ENCODE assay signal across 25 cellular contexts in genomic region chr5:179237770-179238627, GRCh38.
A peak's percentile ranks its signal among the peaks of the same experiment; 100 is the strongest.
DNase-seq lines count a peak whose midpoint lies in the region; ATAC-seq, FAIRE-seq and TF ChIP-seq lines count a peak whose summit lies in the region.
"Had no signal": no experiment of that assay in that cellular context is flagged by ENCODE, and none has a peak within 500 bp of the region (broad histone marks: within the 10 kb centered on the region; RNA-seq: fewer than 3 reads in every experiment).

No MANE protein-coding gene starts in this region.

- BruUV-seq in HepG2 (replicated peaks; lab: Mats Ljungman, UMichigan) = no TSS peak
- no TSS peak for BruUV-seq in mammary epithelial cell (replicated peaks; lab: Mats Ljungman, UMichigan)
- BruUV-seq in MCF 10A (replicated peaks; lab: Mats Ljungman, UMichigan) = no TSS peak

- no peak overlapping the region for H3K4me3 Mint-ChIP-seq in MCF 10A (ENCODE audit: unreplicated experiment)
- H3K4me3 Mint-ChIP-seq: activated CD4-positive, alpha-beta T cell treated with anti-CD3 and anti-CD28 coated beads, Interleukin-2, amount 10 ng/mL, durations not matched to agents 7 days and 5 days; stimulated activated memory B cell treated with anti-CD40 and anti-IgM and Interleukin-4, amounts not matched to agents 10 μg/mL and 1 μg/mL and 100 μg/mL, for 72 hours had no signal

- H3K27ac ChIP-seq in right lobe of liver = no peak overlapping the region
- H3K27ac ChIP-seq in HepG2 (ENCODE audit: extremely low read length, insufficient read depth, low read length) = no peak overlapping the region
- H3K27ac ChIP-seq in mammary epithelial cell (ENCODE audit: insufficient read depth, low read depth, low read length) = no peak overlapping the region
- H3K27ac ChIP-seq: BLaER1 treated with 17β-estradiol and CSF1 and Interleukin-3, amounts not matched to agents 10 nM and 100 nM; breast epithelium; WERI-Rb-1 had no signal

- H3K79me2 ChIP-seq in HepG2 (ENCODE audit: insufficient read depth, low read length) = no peaks in the 10 kb centered on the region
- no peaks in the 10 kb centered on the region for H3K79me2 ChIP-seq in mammary epithelial cell (ENCODE audit: insufficient read depth, low read length)

- POLR2A ChIA-PET in HepG2 (lab: Yijun Ruan, JAX) = no interaction called here
- POLR2A ChIA-PET in MCF 10A (lab: Yijun Ruan, JAX) = interaction anchor here (1.3 kb wide), 1 partner anchor 8 kb away, joined by 4 read pairs; no protein-coding TSS in a partner anchor

- H3K4me1 ChIP-seq in right lobe of liver = no peaks in the 10 kb centered on the region
- no peaks in the 10 kb centered on the region for H3K4me1 ChIP-seq in HepG2 (ENCODE audit: insufficient read depth, low read length)
- H3K4me1 ChIP-seq in mammary epithelial cell (ENCODE audit: insufficient read depth, low read length) = no peaks in the 10 kb centered on the region
- H3K4me1 ChIP-seq: breast epithelium had no signal

- no peaks in the 10 kb centered on the region for H3K27me3 ChIP-seq in right lobe of liver
- H3K27me3 ChIP-seq in HepG2 (ENCODE audit: control insufficient read depth in 1 of 2, insufficient read depth in 2 of 2, low read length in 2 of 2) = no peaks in the 10 kb centered on the region; a peak in 3 of 5 replicates
- no peaks in the 10 kb centered on the region for H3K27me3 ChIP-seq in mammary epithelial cell (ENCODE audit: insufficient read depth, low read length)
- H3K27me3 ChIP-seq: BLaER1 treated with 17β-estradiol and CSF1 and Interleukin-3, amounts not matched to agents 10 nM and 100 nM; breast epithelium had no signal

- H2AFZ ChIP-seq in HepG2 (ENCODE audit: low read length) (no peak overlapping the region), mammary epithelial cell (ENCODE audit: low read depth, low read length) (no peak overlapping the region)

- no peaks in the 10 kb centered on the region for H3K27me3 Mint-ChIP-seq in MCF 10A (ENCODE audit: insufficient read depth, unreplicated experiment)
- H3K27me3 Mint-ChIP-seq: activated CD4-positive, alpha-beta T cell treated with anti-CD3 and anti-CD28 coated beads, Interleukin-2, amount 10 ng/mL, durations not matched to agents 7 days and 5 days had no signal

- 57% methylated on average over 5 of the region's 26 CpGs for WGBS in right lobe of liver (ENCODE audit: insufficient coverage, low coverage, low lambda C conversion rate, missing lambda C conversion rate)
- 59% methylated on average over 20 of the region's 26 CpGs for whole genome bisulfite sequencing in HepG2 (ENCODE audit: low lambda C conversion rate)
- WGBS in mammary epithelial cell (ENCODE audit: low coverage, missing lambda C conversion rate) = 86% methylated on average over 18 of the region's 26 CpGs

- TF ChIP-seq POLR2A in right lobe of liver (IDR thresholded peaks at IDR 0.05) (no peak), HepG2 (IDR thresholded peaks at IDR 0.05; ENCODE audit: insufficient read depth in 1 of 2, low read depth in 2 of 2, low read length in 2 of 2) (no peak)

- in situ Hi-C loops in HepG2 (cut with HindIII; ENCODE audit: extremely low pct_ligation_motif_present, low pct_unique_long_range_greater_than_20kb) (no loop called here), mammary epithelial cell (cut with MboI; ENCODE audit: low sequenced_read_pairs in 2 of 2) (no loop called here)

- H3K9me3 ChIP-seq in right lobe of liver = no peaks in the 10 kb centered on the region
- H3K9me3 ChIP-seq in HepG2 (ENCODE audit: low read length) = no peaks in the 10 kb centered on the region
- peaks cover 58% of the 10 kb centered on the region for H3K9me3 ChIP-seq in mammary epithelial cell (replicated peaks; ENCODE audit: insufficient read depth, low read length)

- peaks cover 6% of the 10 kb centered on the region for H3K36me3 Mint-ChIP-seq in MCF 10A (ENCODE audit: insufficient read depth, unreplicated experiment)
- H3K36me3 Mint-ChIP-seq: stimulated activated memory B cell treated with anti-CD40 and anti-IgM and Interleukin-4, amounts not matched to agents 10 μg/mL and 1 μg/mL and 100 μg/mL, for 72 hours had no signal

- H3K4me2 ChIP-seq in HepG2 (ENCODE audit: low read depth, low read length) = no peak overlapping the region
- H3K4me2 ChIP-seq in mammary epithelial cell (ENCODE audit: insufficient read depth, low read depth, low read length) = no peak overlapping the region

- H3K4me3 ChIP-seq in right lobe of liver (no peak overlapping the region), HepG2 (replicated peaks in 1 of 3; ENCODE audit: insufficient read depth in 1 of 3, low read depth in 2 of 3, low read length in 3 of 3) (no peak overlapping the region), mammary epithelial cell (replicated peaks in 1 of 3; ENCODE audit: insufficient read depth in 1 of 3, low read depth in 2 of 3, low read length in 3 of 3) (no peak overlapping the region)
- H3K4me3 ChIP-seq: BLaER1 treated with 17β-estradiol and CSF1 and Interleukin-3, amounts not matched to agents 10 nM and 100 nM; breast epithelium had no signal

- H3K36me3 ChIP-seq in right lobe of liver (no peaks in the 10 kb centered on the region), HepG2 (replicated peaks in 1 of 2; ENCODE audit: control insufficient read depth in 1 of 2, insufficient read depth in 2 of 2, low read length in 2 of 2) (no peaks in the 10 kb centered on the region), mammary epithelial cell (ENCODE audit: insufficient read depth, low read length) (no peaks in the 10 kb centered on the region)
- H3K36me3 ChIP-seq: breast epithelium, WERI-Rb-1 had no signal

- DNase-seq in right lobe of liver = peak in 2 of 3 donors; percentile 23 to 47
- no peak for DNase-seq in HepG2 (ENCODE audit: low spot score)
- peak; percentile 32 for DNase-seq in islet precursor cell
- peak; percentile 47 for DNase-seq in posterior vena cava (ENCODE audit: low spot score)
- DNase-seq in mammary epithelial cell = no peak
- DNase-seq in MCF 10A (ENCODE audit: unreplicated experiment) = no peak
- DNase-seq in NCI-H526 treated with DMSO at 0.1 percent for 48 hours (lab: John Stamatoyannopoulos, UW) = no peak
- DNase-seq: activated CD4-positive, alpha-beta T cell treated with anti-CD3 and anti-CD28 coated beads, Interleukin-2, amount 10 ng/mL, durations not matched to agents 7 days and 5 days; DMS53; effector memory CD4-positive, alpha-beta T cell; GOT3; Kasumi-1; mesendoderm; NCI-H2171; NCI-H524; NK-92 treated with Interleukin-12 subunit alpha and Interleukin-12 subunit beta, amount 100 ng/mL, for 24 hours; nucleus accumbens; stimulated activated CD4-positive, alpha-beta T cell treated with anti-CD3 and anti-CD28 coated beads, Interleukin-4, amount 100 ng/mL, for 4 hours; T1000; WERI-Rb-1 had no signal

- no peak overlapping the region for H3K27ac Mint-ChIP-seq in MCF 10A (ENCODE audit: low read depth, unreplicated experiment)
- H3K27ac Mint-ChIP-seq: activated CD4-positive, alpha-beta T cell treated with anti-CD3 and anti-CD28 coated beads, Interleukin-2, amount 10 ng/mL, durations not matched to agents 7 days and 5 days; activated naive CD4-positive, alpha-beta T cell treated with anti-CD3 and anti-CD28 coated beads, Interleukin-2, amount 50 U/mL, for 72 hours; stimulated activated memory B cell treated with anti-CD40 and anti-IgM and Interleukin-4, amounts not matched to agents 10 μg/mL and 1 μg/mL and 100 μg/mL, for 72 hours had no signal

- FAIRE-seq in HepG2 (lab: Jason Lieb, UNC) = no peak
- FAIRE-seq: colon had no signal

- H3K4me1 Mint-ChIP-seq in MCF 10A (ENCODE audit: insufficient read depth, unreplicated experiment) = peaks cover 2% of the 10 kb centered on the region
- H3K4me1 Mint-ChIP-seq: activated CD4-positive, alpha-beta T cell treated with anti-CD3 and anti-CD28 coated beads, Interleukin-2, amount 10 ng/mL, durations not matched to agents 7 days and 5 days; stimulated activated memory B cell treated with anti-CD40 and anti-IgM and Interleukin-4, amounts not matched to agents 10 μg/mL and 1 μg/mL and 100 μg/mL, for 72 hours had no signal

- no peak for TF ChIP-seq CTCF in right lobe of liver (IDR thresholded peaks at IDR 0.05)
- TF ChIP-seq CTCF in HepG2 (CRISPR knock-in tag; IDR thresholded peaks at IDR 0.05) = no peak
- no peak for TF ChIP-seq CTCF in mammary epithelial cell (conservative IDR thresholded peaks at IDR 0.05 in 1 of 2, IDR thresholded peaks at IDR 0.05 in 1 of 2; ENCODE audit: extremely low read depth in 1 of 2, insufficient read depth in 1 of 2, low read depth in 1 of 2, low read length in 2 of 2)
- no peak for TF ChIP-seq CTCF in MCF 10A (IDR thresholded peaks at IDR 0.05; ENCODE audit: unreplicated experiment)

- intact Hi-C loops in right lobe of liver (cut with DNase I) (no loop called here), HepG2 (cut with micrococcal nuclease; ENCODE audit: unreplicated experiment) (no loop called here), posterior vena cava (cut with DNase I) (no loop called here), mammary epithelial cell (cut with micrococcal nuclease) (no loop called here), MCF 10A (cut with micrococcal nuclease) (no loop called here)

- CTCF ChIA-PET in HepG2 (lab: Yijun Ruan, JAX; ENCODE audit: low intra/inter-chr PET ratio, low total read pairs) (no interaction called here), mammary epithelial cell (lab: Charles Lee; ENCODE audit: low non-redundant PET) (no interaction called here), MCF 10A (lab: Yijun Ruan, JAX) (no interaction called here)

- no peak for TF ChIP-seq RAD21 in HepG2 (CRISPR knock-in tag; IDR thresholded peaks at IDR 0.05)

- dilution Hi-C loops in mammary epithelial cell (cut with HindIII; ENCODE audit: low sequenced_read_pairs) = no loop called here

- peaks cover 29% of the 10 kb centered on the region for H3K9me3 Mint-ChIP-seq in MCF 10A (ENCODE audit: unreplicated experiment)
- H3K9me3 Mint-ChIP-seq: activated CD4-positive, alpha-beta T cell treated with anti-CD3 and anti-CD28 coated beads, Interleukin-2, amount 10 ng/mL, durations not matched to agents 7 days and 5 days; stimulated activated memory B cell treated with anti-CD40 and anti-IgM and Interleukin-4, amounts not matched to agents 10 μg/mL and 1 μg/mL and 100 μg/mL, for 72 hours had no signal

- TF ChIP-seq EP300 in HepG2 (IDR thresholded peaks at IDR 0.05; ENCODE audit: low read depth in 2 of 2, low read length in 2 of 2) = no peak
- no peak for TF ChIP-seq EP300 in HepG2 (CRISPR knock-in tag; IDR thresholded peaks at IDR 0.05; ENCODE audit: borderline replicate concordance)

- ATAC-seq in right lobe of liver (no peak), HepG2 (no peak)
- ATAC-seq: activated naive CD4-positive, alpha-beta T cell treated with anti-CD3 and anti-CD28 coated beads, Interleukin-2, amount 50 U/mL, for 72 hours; stimulated activated memory B cell treated with anti-CD40 and anti-IgM and Interleukin-4, amounts not matched to agents 10 μg/mL and 1 μg/mL and 100 μg/mL, for 72 hours had no signal

- H4K20me1 ChIP-seq in HepG2 (ENCODE audit: insufficient read depth, low read length) = no peaks in the 10 kb centered on the region
- H4K20me1 ChIP-seq in mammary epithelial cell (ENCODE audit: insufficient read depth, low read length) = no peaks in the 10 kb centered on the region

- H3K9ac ChIP-seq in HepG2 (ENCODE audit: insufficient read depth, low read depth, low read length) (no peak overlapping the region), mammary epithelial cell (ENCODE audit: insufficient read depth, low read length) (no peak overlapping the region)
- H3K9ac ChIP-seq: BLaER1 treated with 17β-estradiol and CSF1 and Interleukin-3, amounts not matched to agents 10 nM and 100 nM had no signal

Comparison
In these comparisons a context has a peak if more than half of its experiments do, and no peak if none do; other contexts are left out.
1. DNase-seq: peak in right lobe of liver (2 of 3), islet precursor cell (single experiment) and posterior vena cava (single experiment); none in HepG2 (single experiment), mammary epithelial cell (single experiment), MCF 10A (single experiment) and NCI-H526 treated with DMSO at 0.1 percent for 48 hours (single experiment).